9 cellular contexts compared by ENCODE assay signal in the genomic region with DNA sequence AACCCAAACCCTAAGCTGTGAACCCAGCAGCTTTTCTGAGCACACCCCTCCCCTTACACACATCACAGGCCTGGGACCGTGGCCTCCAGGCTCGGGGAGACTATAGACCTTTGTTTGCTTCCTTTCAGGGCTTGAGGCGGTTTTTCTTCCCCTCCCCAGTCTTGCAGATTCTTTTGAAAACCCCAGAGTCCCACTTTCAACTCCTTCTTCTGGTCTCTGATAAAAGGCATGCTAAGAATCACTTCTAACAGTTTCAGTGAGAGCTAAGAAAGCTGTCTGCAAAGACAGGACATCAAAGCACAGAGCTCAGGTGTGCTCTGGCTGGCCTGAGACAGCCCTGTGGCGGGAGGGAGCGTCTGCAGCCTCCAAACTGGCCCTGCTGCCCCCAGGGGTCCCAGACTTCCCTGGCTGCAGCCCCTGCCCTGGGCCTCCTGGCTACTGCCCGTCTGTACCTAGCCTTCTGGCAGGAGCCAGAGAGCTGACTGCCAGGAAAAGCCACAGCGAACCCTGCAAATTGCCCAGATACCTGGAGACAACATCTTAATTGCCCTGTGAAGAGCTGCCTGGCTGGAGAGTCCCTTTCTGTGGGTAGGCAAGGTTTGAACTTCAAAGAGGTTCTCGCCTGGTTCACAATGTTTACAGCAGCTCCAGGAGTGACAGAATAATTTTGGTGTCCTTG.
DNase-seq lines count a peak whose midpoint lies in the region; ATAC-seq, FAIRE-seq and TF ChIP-seq lines count a peak whose summit lies in the region.
"Had no signal": no experiment of that assay in that cellular context is flagged by ENCODE, and none has a peak within 500 bp of the region (broad histone marks: within the 10 kb centered on the region; RNA-seq: fewer than 3 reads in every experiment).

No MANE protein-coding gene starts in this region.

- no peaks in the 10 kb centered on the region for H3F3A ChIP-seq in PC-9 (ENCODE audit: insufficient read depth, low read depth)

- BruUV-seq in PC-9 (replicated peaks; lab: Mats Ljungman, UMichigan), result no TSS peak

- no peak overlapping the region for H3K4ac ChIP-seq in H1 (replicated peaks; ENCODE audit: insufficient read length, low read depth, low read length)

- H3K4me1 ChIP-seq in H1 (replicated peaks in 1 of 4; ENCODE audit: control insufficient read depth in 3 of 4, insufficient read depth in 4 of 4, low read length in 3 of 4), result peaks cover 0 to 9% (median under 1%) of the 10 kb centered on the region in 4 experiments; a peak in 4 of 7 replicates
- H3K4me1 ChIP-seq in PC-9 (replicated peaks; ENCODE audit: insufficient read depth), result no peaks in the 10 kb centered on the region

- TF ChIP-seq CTCF in H1 (IDR thresholded peaks at IDR 0.05; ENCODE audit: control extremely low read depth in 1 of 3, insufficient read depth in 1 of 3, low read depth in 1 of 3, low read length in 3 of 3) (peak; percentile 24 to 41 (median 34); a peak in 3 of 4 replicates), PC-9 (conservative IDR thresholded peaks at IDR 0.05) (no peak)

- H3K4me3 Mint-ChIP-seq in T-helper 17 cell, result peak overlapping the region; percentile 87

- peak; percentile 27 to 45; a peak in 2 of 4 replicates for TF ChIP-seq RAD21 in H1 (IDR thresholded peaks at IDR 0.05 in 1 of 2, conservative IDR thresholded peaks at IDR 0.05 in 1 of 2; ENCODE audit: low read depth in 2 of 2, low read length in 2 of 2)

- H3K79me2 ChIP-seq in H1 (ENCODE audit: control insufficient read depth in 1 of 2, insufficient read depth in 2 of 2, low read length in 2 of 2) (peaks cover 0 to 2% of the 10 kb centered on the region in 2 experiments; a peak in 1 of 4 replicates), PC-9 (ENCODE audit: low read depth) (no peaks in the 10 kb centered on the region)

- no peaks in the 10 kb centered on the region for H3K23me2 ChIP-seq in H1 (ENCODE audit: low read depth, low read length)

- H4K20me1 ChIP-seq in H1 (replicated peaks in 1 of 2; ENCODE audit: control insufficient read depth in 1 of 2, insufficient read depth in 2 of 2, low read length in 2 of 2) (no peaks in the 10 kb centered on the region), PC-9 (ENCODE audit: insufficient read depth) (no peaks in the 10 kb centered on the region)

- H2BK12ac ChIP-seq in H1 (ENCODE audit: low read depth, low read length), result no peak overlapping the region

- H3K27ac ChIP-seq in H1 (ENCODE audit: low read depth, low read length), result no peak overlapping the region
- no peak overlapping the region for H3K27ac ChIP-seq in PC-9

- FAIRE-seq in H1 (lab: Jason Lieb, UNC) (no peak), GM19239 (lab: Jason Lieb, UNC) (no peak)

- TF ChIP-seq POLR2A in H1 (IDR thresholded peaks at IDR 0.05; ENCODE audit: control extremely low read depth in 1 of 2, low read depth in 2 of 2, low read length in 2 of 2), result no peak

- H3K9me2 ChIP-seq in PC-9 (ENCODE audit: insufficient read depth), result no peaks in the 10 kb centered on the region

- H3K4me3 ChIP-seq in H1 (ENCODE audit: extremely low read depth in 1 of 4, insufficient read depth in 2 of 4, low read depth in 3 of 4, low read length in 4 of 4) (no peak overlapping the region), PC-9 (no peak overlapping the region)

- DNase-seq in T-helper 17 cell, result peak in 2 of 3 donors; percentile 30 to 44
- peak; percentile 9 to 61 for DNase-seq in H1 (ENCODE audit: low read depth in 1 of 2, low spot score in 2 of 2)
- no peak for DNase-seq in PC-9
- no peak for DNase-seq in middle frontal gyrus (ENCODE audit: extremely low spot score, low spot score)
- DNase-seq in GM19239 (ENCODE audit: insufficient read length, low spot score), result no peak

- H2BK120ac ChIP-seq in H1 (replicated peaks; ENCODE audit: low read depth, low read length), result no peak overlapping the region

- H3K79me1 ChIP-seq in H1 (ENCODE audit: low read depth, low read length), result no peaks in the 10 kb centered on the region

- no peaks in the 10 kb centered on the region for H3K27me3 Mint-ChIP-seq in T-helper 17 cell

- H2BK5ac ChIP-seq in H1 (ENCODE audit: low read depth, low read length), result no peak overlapping the region

- H3K36me3 ChIP-seq in H1 (ENCODE audit: control insufficient read depth in 2 of 4, insufficient read depth in 4 of 4, low read length in 3 of 4), result no peaks in the 10 kb centered on the region
- no peaks in the 10 kb centered on the region for H3K36me3 ChIP-seq in PC-9 (ENCODE audit: low read depth)

- H3K4me1 Mint-ChIP-seq in T-helper 17 cell, result peaks cover 71% of the 10 kb centered on the region

- H3K27ac Mint-ChIP-seq in T-helper 17 cell, result peak overlapping the region; percentile 96

- H3K27me3 ChIP-seq in H1 (replicated peaks in 1 of 4; ENCODE audit: control insufficient read depth in 3 of 4, extremely low read depth in 1 of 4, insufficient read depth in 3 of 4, low read length in 3 of 4) (no peaks in the 10 kb centered on the region), PC-9 (ENCODE audit: insufficient read depth, low read depth) (peaks cover 75% of the 10 kb centered on the region)

- no peak overlapping the region for H4K5ac ChIP-seq in H1 (ENCODE audit: insufficient read length, low read depth, low read length)

- no peaks in the 10 kb centered on the region for H3K36me3 Mint-ChIP-seq in T-helper 17 cell (ENCODE audit: low read depth)

- intact Hi-C loops in PC-9 (cut with micrococcal nuclease; ENCODE audit: unreplicated experiment), result no loop called here

- TF ChIP-seq EP300 in H1 (IDR thresholded peaks at IDR 0.05; ENCODE audit: borderline replicate concordance in 1 of 2, low read depth in 2 of 2, low read length in 2 of 2), result no peak

- WGBS in H1 (ENCODE audit: extremely low coverage in 1 of 2, insufficient coverage in 1 of 2, insufficient read length in 1 of 2, insufficient replicate concordance in 2 of 2, low coverage in 1 of 2, low lambda C conversion rate in 2 of 2, missing lambda C conversion rate in 1 of 2), 2 experiments, result 64% methylated on average over 8 of the region's 8 CpGs; no CpG with 5 or more reads in 1 of the 2 experiments

- no peak overlapping the region for H4K91ac ChIP-seq in H1 (replicated peaks; ENCODE audit: insufficient read length, low read length)

- POLR2A ChIA-PET in H1 (lab: Charles Lee; ENCODE audit: partially characterized antibody) (interaction anchor here (1.4 to 3.2 kb wide), 2 partner anchors 66 to 139 kb away, joined by 5 to 25 read pairs; partner anchors contain the start of gene GADD45G), PC-9 (lab: Charles Lee; ENCODE audit: unreplicated experiment) (no interaction called here)

- no peak overlapping the region for H3K9ac ChIP-seq in H1 (replicated peaks in 1 of 4; ENCODE audit: extremely low read depth in 1 of 4, low read depth in 3 of 4, low read length in 3 of 4)

- no peak overlapping the region for H2AFZ ChIP-seq in H1 (ENCODE audit: low read length)
- H2AFZ ChIP-seq in PC-9, result no peak overlapping the region

- H3K56ac ChIP-seq in H1 (replicated peaks; ENCODE audit: insufficient read length, low read depth, low read length), result no peak overlapping the region

- H2AK5ac ChIP-seq in H1 (ENCODE audit: low read depth, low read length), result no peak overlapping the region

- no peak overlapping the region for H3K18ac ChIP-seq in H1 (ENCODE audit: extremely low read depth, low read length)

- H3K23ac ChIP-seq in H1 (ENCODE audit: insufficient read length), result no peak overlapping the region

- H2BK15ac ChIP-seq in H1 (ENCODE audit: low read length), result no peak overlapping the region

- H2BK20ac ChIP-seq in H1 (ENCODE audit: low read length), result no peak overlapping the region

- H3K4me2 ChIP-seq in H1 (ENCODE audit: insufficient read depth in 1 of 2, low read depth in 2 of 2, low read length in 2 of 2) (no peak overlapping the region), PC-9 (no peak overlapping the region)

- peak; percentile 51 for ATAC-seq in GM18498 (IDR thresholded peaks at IDR 0.05; ENCODE audit: unreplicated experiment)
- ATAC-seq in HG02642 (IDR thresholded peaks at IDR 0.05; ENCODE audit: poor library complexity, unreplicated experiment), result peak; percentile 47
- ATAC-seq in T-helper 17 cell, result peak; percentile 82
- ATAC-seq in GM19467 (IDR thresholded peaks at IDR 0.05; ENCODE audit: unreplicated experiment), result no peak
- ATAC-seq: HCT116 had no signal

- no peak overlapping the region for H3K14ac ChIP-seq in H1 (ENCODE audit: insufficient read length)

- H4K8ac ChIP-seq in H1 (ENCODE audit: extremely low read depth, insufficient read depth, low read length), result no peak overlapping the region

- CTCF ChIA-PET in H1 (lab: Charles Lee; ENCODE audit: partially characterized antibody), result interaction anchor here (0.6 to 2.7 kb wide), 27 partner anchors 9 to 359 kb away, joined by 3 to 15 read pairs (median 4); no protein-coding TSS in a partner anchor
- CTCF ChIA-PET in PC-9 (lab: Charles Lee), result interaction anchor here (0.7 kb wide), 1 partner anchor 780 kb away, joined by 3 read pairs; no protein-coding TSS in a partner anchor

- H3K9me3 ChIP-seq in T-helper 17 cell (ENCODE audit: control insufficient read depth, low read length, poor library complexity, severe bottlenecking) (no peaks in the 10 kb centered on the region), H1 (ENCODE audit: insufficient read depth in 2 of 2, low read depth in 1 of 2, low read length in 1 of 2) (no peaks in the 10 kb centered on the region), PC-9 (ENCODE audit: insufficient read depth, low read depth) (peaks cover 4% of the 10 kb centered on the region; the same call in 1 of the 2 replicates)

TF ChIP-seq in H1, 55 proteins besides CTCF, POLR2A, EP300 and RAD21:
- TF ChIP-seq POU5F1 (IDR thresholded peaks at IDR 0.05; ENCODE audit: low read depth, low read length), result no peak
- no peak for TF ChIP-seq NRF1 (IDR thresholded peaks at IDR 0.05; ENCODE audit: low read depth, low read length)
- TF ChIP-seq POLR2AphosphoS5 (IDR thresholded peaks at IDR 0.05; ENCODE audit: low read depth, low read length), result no peak
- no peak for TF ChIP-seq MAFK (IDR thresholded peaks at IDR 0.05; ENCODE audit: low read depth, low read length)
- no peak for TF ChIP-seq TAF1 (IDR thresholded peaks at IDR 0.05; ENCODE audit: low read depth, low read length)
- TF ChIP-seq ZNF274 (IDR thresholded peaks at IDR 0.05; ENCODE audit: borderline replicate concordance, extremely low read depth, low read length), result no peak
- no peak for TF ChIP-seq USF2 (IDR thresholded peaks at IDR 0.05; ENCODE audit: low read length)
- TF ChIP-seq FOSL1 (IDR thresholded peaks at IDR 0.05; ENCODE audit: insufficient read depth, low read depth, low read length), result no peak
- no peak for TF ChIP-seq TCF12 (IDR thresholded peaks at IDR 0.05; ENCODE audit: low read depth, low read length)

Comparison
In these comparisons a context has a peak if more than half of its experiments do, and no peak if none do; other contexts are left out.
1. DNase-seq: peak in T-helper 17 cell (2 of 3) and H1 (2 of 2); none in PC-9 (0 of 2), middle frontal gyrus (single experiment) and GM19239 (single experiment).